9 cellular contexts compared by ENCODE assay signal in genomic region chr17:28042721-28043291, GRCh38. TPM values are rescaled to one million over a fixed set of nuclear protein-coding genes. Genes with fewer than 3 reads are reported as not detected.
DNase-seq lines count a peak whose midpoint lies in the region; ATAC-seq and TF ChIP-seq lines count a peak whose summit lies in the region.
"Had no signal": no experiment of that assay in that cellular context is flagged by ENCODE, and none has a peak within 500 bp of the region (broad histone marks: within the 10 kb centered on the region; RNA-seq: fewer than 3 reads in every experiment).

No MANE protein-coding gene starts in this region.

- H3K9me3 Mint-ChIP-seq in activated CD4-positive, alpha-beta T cell treated with anti-CD3 and anti-CD28 coated beads for 36 hours (ENCODE audit: low read depth) = no peaks in the 10 kb centered on the region
- H3K9me3 Mint-ChIP-seq in WTC11 = 0 out of 2 replicates have a peak, but pooled peaks cover 3% of the 10 kb centered on the region

- POLR2A ChIA-PET in activated CD4-positive, alpha-beta T cell treated with anti-CD3 and anti-CD28 coated beads for 36 hours (lab: Charles Lee) = no interaction called here
- POLR2A ChIA-PET in WTC11 (lab: Charles Lee) = no interaction called here

- peak overlapping the region; percentile 66 for H3K27ac Mint-ChIP-seq in activated CD4-positive, alpha-beta T cell treated with anti-CD3 and anti-CD28 coated beads for 36 hours
- no peak overlapping the region for H3K27ac Mint-ChIP-seq in WTC11

- peak overlapping the region; percentile 79 for H3K4me3 Mint-ChIP-seq in activated CD4-positive, alpha-beta T cell treated with anti-CD3 and anti-CD28 coated beads for 36 hours
- H3K4me3 Mint-ChIP-seq in WTC11 = peak overlapping the region; percentile 86

- no peak for TF ChIP-seq EP300 in stomach (IDR thresholded peaks at IDR 0.05)

- TF ChIP-seq CTCF in WTC11 (IDR thresholded peaks at IDR 0.05) (no peak), foreskin fibroblast (IDR thresholded peaks at IDR 0.05; ENCODE audit: low read depth, low read length) (no peak), spleen (IDR thresholded peaks at IDR 0.05 in 8 of 11, conservative IDR thresholded peaks at IDR 0.05 in 3 of 11) (no peak), stomach (IDR thresholded peaks at IDR 0.05) (no peak)

- H3K27ac ChIP-seq in spleen = peak overlapping the region in 5 of 8 donors; percentile 93 to 98 (median 93)
- no peak overlapping the region for H3K27ac ChIP-seq in stomach

- no peaks in the 10 kb centered on the region for H3K27me3 ChIP-seq in spleen (replicated peaks in 1 of 7)
- no peaks in the 10 kb centered on the region for H3K27me3 ChIP-seq in stomach

- CTCF ChIA-PET in activated CD4-positive, alpha-beta T cell treated with anti-CD3 and anti-CD28 coated beads for 36 hours (lab: Charles Lee) = interaction anchor here (1.8 kb wide), 1 partner anchor 13 kb away, joined by 5 read pairs; no protein-coding TSS in a partner anchor
- CTCF ChIA-PET in WTC11 (lab: Charles Lee) = interaction anchor here (0.9 to 1.2 kb wide), 2 partner anchors 149 to 208 kb away, joined by 4 read pairs; partner anchors contain the start of gene LYRM9

- H3K9me3 ChIP-seq in spleen = no peaks in the 10 kb centered on the region
- H3K9me3 ChIP-seq in stomach = no peaks in the 10 kb centered on the region

- peaks cover 17% of the 10 kb centered on the region for H3K36me3 Mint-ChIP-seq in activated CD4-positive, alpha-beta T cell treated with anti-CD3 and anti-CD28 coated beads for 36 hours (ENCODE audit: low read depth)
- peaks cover 12% of the 10 kb centered on the region; the same call in 1 of the 2 replicates for H3K36me3 Mint-ChIP-seq in WTC11

- H3K27me3 Mint-ChIP-seq in activated CD4-positive, alpha-beta T cell treated with anti-CD3 and anti-CD28 coated beads for 36 hours = no peaks in the 10 kb centered on the region
- H3K27me3 Mint-ChIP-seq in WTC11 (ENCODE audit: low read depth) = no peaks in the 10 kb centered on the region; the same call in 1 of the 2 replicates

- H3K4me1 ChIP-seq in spleen (peaks cover 40 to 64% (median 55%) of the 10 kb centered on the region in 6 donors), stomach (peaks cover 27 to 58% (median 44%) of the 10 kb centered on the region in 4 donors)

- H3K4me1 Mint-ChIP-seq in activated CD4-positive, alpha-beta T cell treated with anti-CD3 and anti-CD28 coated beads for 36 hours = peaks cover 67% of the 10 kb centered on the region
- peaks cover 54% of the 10 kb centered on the region for H3K4me1 Mint-ChIP-seq in WTC11

- H3K36me3 ChIP-seq in spleen = no peaks in the 10 kb centered on the region
- H3K36me3 ChIP-seq in stomach = no peaks in the 10 kb centered on the region

- no peak for ATAC-seq in activated CD4-positive, alpha-beta T cell treated with anti-CD3 and anti-CD28 coated beads for 36 hours
- no peak for ATAC-seq in WTC11

- H3K4me3 ChIP-seq in foreskin fibroblast (ENCODE audit: low read depth in 1 of 2, low read length in 2 of 2) = peak overlapping the region; percentile 75 to 89
- peak overlapping the region in 7 of 8 donors; percentile 4 to 90 (median 76) for H3K4me3 ChIP-seq in spleen
- peak overlapping the region in 2 of 4 donors; percentile 92 to 93 for H3K4me3 ChIP-seq in stomach

- intact Hi-C loops in activated CD4-positive, alpha-beta T cell treated with anti-CD3 and anti-CD28 coated beads for 36 hours (cut with DNase I, micrococcal nuclease) = loop anchor here (5.0 to 10.0 kb wide), 5 partner anchors 52 to 602 kb away; partner anchors contain the start of genes BLTP2 (in 1 of the 2) and LYRM9 (in 1 of the 2)
- intact Hi-C loops in spleen (cut with DNase I; ENCODE audit: low total_unique reads) = no loop called here
- intact Hi-C loops in stomach (cut with DNase I; ENCODE audit: low total_unique reads) = no loop called here

- TF ChIP-seq POLR2A in spleen (IDR thresholded peaks at IDR 0.05) = no peak
- TF ChIP-seq POLR2A in stomach (IDR thresholded peaks at IDR 0.05) = no peak

- 95 to 99% (median 98%) methylated on average over 15 to 16 of the region's 16 CpGs for WGBS in spleen, 5 donors
- WGBS in stomach, 5 donors = 97 to 99% (median 98%) methylated on average over 16 of the region's 16 CpGs

- DNase-seq in activated CD4-positive, alpha-beta T cell treated with anti-CD3 and anti-CD28 coated beads for 36 hours = no peak
- no peak for DNase-seq in activated CD4-positive, alpha-beta T cell treated with anti-CD3 and anti-CD28 coated beads for 1 hour
- DNase-seq in WTC11 (ENCODE audit: low spot score) = no peak
- no peak for DNase-seq in foreskin fibroblast
- peak; percentile 81 for DNase-seq in spleen
- DNase-seq in activated gamma-delta T cell treated with Interleukin-2 at 50 U/mL for 16 hours = no peak
- no peak for DNase-seq in kidney glomerular epithelial cell (lab: John Stamatoyannopoulos, UW)
- DNase-seq in stomach = no peak
- DNase-seq: NCI-H2081 treated with DMSO at 0.1 percent for 48 hours had no signal

TF ChIP-seq in WTC11, 78 proteins besides CTCF, POLR2A, EP300 and RAD21 (continues in another document):
- TF ChIP-seq, protein P1, sequence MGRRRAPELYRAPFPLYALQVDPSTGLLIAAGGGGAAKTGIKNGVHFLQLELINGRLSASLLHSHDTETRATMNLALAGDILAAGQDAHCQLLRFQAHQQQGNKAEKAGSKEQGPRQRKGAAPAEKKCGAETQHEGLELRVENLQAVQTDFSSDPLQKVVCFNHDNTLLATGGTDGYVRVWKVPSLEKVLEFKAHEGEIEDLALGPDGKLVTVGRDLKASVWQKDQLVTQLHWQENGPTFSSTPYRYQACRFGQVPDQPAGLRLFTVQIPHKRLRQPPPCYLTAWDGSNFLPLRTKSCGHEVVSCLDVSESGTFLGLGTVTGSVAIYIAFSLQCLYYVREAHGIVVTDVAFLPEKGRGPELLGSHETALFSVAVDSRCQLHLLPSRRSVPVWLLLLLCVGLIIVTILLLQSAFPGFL (CRISPR knock-in tag; IDR thresholded peaks at IDR 0.05; ENCODE audit: borderline replicate concordance) = no peak
- TF ChIP-seq ZNF281 (CRISPR knock-in tag; IDR thresholded peaks at IDR 0.05) (no peak), GABPB1 (CRISPR knock-in tag; IDR thresholded peaks at IDR 0.05) (no peak), SMAD4 (CRISPR knock-in tag; IDR thresholded peaks at IDR 0.05) (no peak), JAZF1 (CRISPR knock-in tag; IDR thresholded peaks at IDR 0.05) (no peak), NFE2L1 (CRISPR knock-in tag; IDR thresholded peaks at IDR 0.05) (no peak), SOX15 (CRISPR knock-in tag; IDR thresholded peaks at IDR 0.05) (no peak), ZNF423 (CRISPR knock-in tag; IDR thresholded peaks at IDR 0.05) (no peak)
- TF ChIP-seq, protein P2, sequence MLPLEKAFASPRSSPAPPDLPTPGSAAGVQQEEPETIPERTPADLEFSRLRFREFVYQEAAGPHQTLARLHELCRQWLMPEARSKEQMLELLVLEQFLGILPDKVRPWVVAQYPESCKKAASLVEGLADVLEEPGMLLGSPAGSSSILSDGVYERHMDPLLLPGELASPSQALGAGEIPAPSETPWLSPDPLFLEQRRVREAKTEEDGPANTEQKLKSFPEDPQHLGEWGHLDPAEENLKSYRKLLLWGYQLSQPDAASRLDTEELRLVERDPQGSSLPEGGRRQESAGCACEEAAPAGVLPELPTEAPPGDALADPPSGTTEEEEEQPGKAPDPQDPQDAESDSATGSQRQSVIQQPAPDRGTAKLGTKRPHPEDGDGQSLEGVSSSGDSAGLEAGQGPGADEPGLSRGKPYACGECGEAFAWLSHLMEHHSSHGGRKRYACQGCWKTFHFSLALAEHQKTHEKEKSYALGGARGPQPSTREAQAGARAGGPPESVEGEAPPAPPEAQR (CRISPR knock-in tag; IDR thresholded peaks at IDR 0.05) = no peak
- TF ChIP-seq, protein P3, sequence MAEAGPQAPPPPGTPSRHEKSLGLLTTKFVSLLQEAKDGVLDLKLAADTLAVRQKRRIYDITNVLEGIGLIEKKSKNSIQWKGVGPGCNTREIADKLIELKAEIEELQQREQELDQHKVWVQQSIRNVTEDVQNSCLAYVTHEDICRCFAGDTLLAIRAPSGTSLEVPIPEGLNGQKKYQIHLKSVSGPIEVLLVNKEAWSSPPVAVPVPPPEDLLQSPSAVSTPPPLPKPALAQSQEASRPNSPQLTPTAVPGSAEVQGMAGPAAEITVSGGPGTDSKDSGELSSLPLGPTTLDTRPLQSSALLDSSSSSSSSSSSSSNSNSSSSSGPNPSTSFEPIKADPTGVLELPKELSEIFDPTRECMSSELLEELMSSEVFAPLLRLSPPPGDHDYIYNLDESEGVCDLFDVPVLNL (CRISPR knock-in tag; IDR thresholded peaks at IDR 0.05; ENCODE audit: borderline replicate concordance, low read depth) = no peak

RNA-seq across cellular contexts. Expression of gene NLK, which starts 0.3 kb away (rescaled TPM):
- 1 to 10 TPM; 7.1 to 8.8 TPM for total RNA-seq in activated CD4-positive, alpha-beta T cell treated with anti-CD3 and anti-CD28 coated beads for 36 hours
- total RNA-seq in WTC11 (2021) = 38.3 to 40.3 TPM (median 39.9 TPM) in 3 replicates
- 10 to 100 TPM; 22.5 to 49.4 (median 37.0) TPM for total RNA-seq in spleen
- 10 to 100 TPM; 12.6 to 15.3 (median 13.9) TPM for polyA plus RNA-seq in spleen
- 100 to 1,000 TPM in 1 of 5 donors, 10 to 100 TPM in 3, 1 to 10 TPM in 1; 5.5 to 169 (median 28.4) TPM for total RNA-seq in stomach
- 1 to 10 TPM; 4.3 to 5.5 (median 5.4) TPM for polyA plus RNA-seq in stomach

Comparison
In these comparisons a context has a peak if more than half of its experiments do, and no peak if none do; other contexts are left out.
1. H3K27ac ChIP-seq: peak in spleen (5 of 8); none in stomach (0 of 5).
2. intact Hi-C loops: an anchor here in activated CD4-positive, alpha-beta T cell treated with anti-CD3 and anti-CD28 coated beads for 36 hours (5.0 to 10.0 kb wide); none called in spleen and stomach.